30 cellular contexts compared by ENCODE assay signal in the genomic region with DNA sequence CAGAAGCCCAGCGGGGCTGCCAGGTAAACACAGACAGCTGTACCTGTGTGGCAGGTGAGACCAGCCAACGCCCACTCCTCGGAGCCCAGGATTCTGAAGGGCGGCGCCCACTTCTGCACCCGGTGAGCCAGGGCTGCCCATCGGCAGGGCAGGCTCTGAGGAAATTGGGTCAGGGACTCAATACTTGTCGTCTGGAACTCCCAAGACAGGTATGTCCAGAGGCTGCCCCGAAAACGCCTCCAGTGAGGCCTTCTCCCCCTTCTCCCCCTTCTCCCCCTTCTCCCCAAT. TPM values are rescaled to one million over a fixed set of nuclear protein-coding genes. Genes with fewer than 3 reads are reported as not detected.
"Had no signal": no experiment of that assay in that cellular context is flagged by ENCODE, and none has a peak within 500 bp of the region (broad histone marks: within the 10 kb centered on the region; RNA-seq: fewer than 3 reads in every experiment).

No MANE protein-coding gene starts in this region.

- ATAC-seq: activated CD4-positive, alpha-beta T cell treated with anti-CD3 and anti-CD28 coated beads for 36 hours; Panc1 had no signal

- H3K4me1 Mint-ChIP-seq: activated CD4-positive, alpha-beta memory T cell treated with anti-CD3 and anti-CD28 coated beads, Interleukin-2, amount 10 ng/mL, durations not matched to agents 7 days and 5 days; activated CD4-positive, alpha-beta T cell treated with anti-CD3 and anti-CD28 coated beads for 36 hours; activated naive CD8-positive, alpha-beta T cell treated with anti-CD3 and anti-CD28 coated beads, Interleukin-2, amount 10 ng/mL, durations not matched to agents 7 days and 5 days had no signal

- H3K27me3 Mint-ChIP-seq: activated CD4-positive, alpha-beta memory T cell treated with anti-CD3 and anti-CD28 coated beads, Interleukin-2, amount 10 ng/mL, durations not matched to agents 7 days and 5 days had no signal

- H3K4me3 Mint-ChIP-seq: activated CD4-positive, alpha-beta memory T cell treated with anti-CD3 and anti-CD28 coated beads, Interleukin-2, amount 10 ng/mL, durations not matched to agents 7 days and 5 days; activated CD4-positive, alpha-beta T cell treated with anti-CD3 and anti-CD28 coated beads for 36 hours; activated naive CD8-positive, alpha-beta T cell treated with anti-CD3 and anti-CD28 coated beads, Interleukin-2, amount 10 ng/mL, durations not matched to agents 7 days and 5 days had no signal

- H3K27ac ChIP-seq: adrenal gland, colonic mucosa, SJCRH30, VCaP had no signal

- H3K36me3 Mint-ChIP-seq: activated naive CD8-positive, alpha-beta T cell treated with anti-CD3 and anti-CD28 coated beads, Interleukin-2, amount 10 ng/mL, durations not matched to agents 7 days and 5 days had no signal

- H3K4me3 ChIP-seq: adrenal gland, colonic mucosa, SJCRH30 had no signal

- H3K9me3 Mint-ChIP-seq: activated CD4-positive, alpha-beta memory T cell treated with anti-CD3 and anti-CD28 coated beads, Interleukin-2, amount 10 ng/mL, durations not matched to agents 7 days and 5 days; activated naive CD8-positive, alpha-beta T cell treated with anti-CD3 and anti-CD28 coated beads, Interleukin-2, amount 10 ng/mL, durations not matched to agents 7 days and 5 days had no signal

- H3K27ac Mint-ChIP-seq: activated CD4-positive, alpha-beta memory T cell treated with anti-CD3 and anti-CD28 coated beads, Interleukin-2, amount 10 ng/mL, durations not matched to agents 7 days and 5 days; activated CD4-positive, alpha-beta T cell treated with anti-CD3 and anti-CD28 coated beads for 36 hours; activated naive CD8-positive, alpha-beta T cell treated with anti-CD3 and anti-CD28 coated beads, Interleukin-2, amount 10 ng/mL, durations not matched to agents 7 days and 5 days had no signal

- DNase-seq: activated CD4-positive, alpha-beta memory T cell treated with anti-CD3 and anti-CD28 coated beads, Interleukin-2, amount 10 ng/mL, durations not matched to agents 7 days and 5 days; activated CD4-positive, alpha-beta T cell treated with anti-CD3 and anti-CD28 coated beads for 36 hours; activated CD4-positive, alpha-beta T cell treated with anti-CD3 and anti-CD28 coated beads, Interleukin-2, amount 50 U/mL, for 1 hour; activated CD8-positive, alpha-beta memory T cell treated with anti-CD3 and anti-CD28 coated beads, Interleukin-2, amount 50 U/mL, for 4 hours; activated naive CD4-positive, alpha-beta T cell treated with anti-CD3 and anti-CD28 coated beads, Interleukin-2, amount 50 U/mL, for 16 hours; activated naive CD8-positive, alpha-beta T cell treated with anti-CD3 and anti-CD28 coated beads, Interleukin-2, amount 10 ng/mL, durations not matched to agents 7 days and 5 days; adrenal gland; anterior cingulate cortex; cerebellar nuclear complex; colonic mucosa; KG1; NCI-H1092; NCI-H1436; NCI-H187 treated with DMSO at 0.1 percent for 48 hours; NCI-H2081 treated with DMSO at 0.1 percent for 48 hours; NCI-H774; NK-92 treated with Interleukin-12 subunit alpha and Interleukin-12 subunit beta, amount 100 ng/mL, for 24 hours; OCI-M1; Right ventricle myocardium superior; RPMI8226; SJCRH30; T-helper 1 cell had no signal

RNA-seq across cellular contexts. Expression of a gene that starts 19.8 kb away (rescaled TPM):
- total RNA-seq: activated CD4-positive, alpha-beta memory T cell treated with anti-CD3 and anti-CD28 coated beads, Interleukin-2, amount 10 ng/mL, durations not matched to agents 7 days and 5 days; activated CD4-positive, alpha-beta T cell treated with anti-CD3 and anti-CD28 coated beads for 36 hours; activated CD8-positive, alpha-beta memory T cell treated with anti-CD3 and anti-CD28 coated beads for 36 hours; activated naive CD8-positive, alpha-beta T cell treated with anti-CD3 and anti-CD28 coated beads, Interleukin-2, amount 10 ng/mL, durations not matched to agents 7 days and 5 days; adrenal gland; cardiac septum; colonic mucosa; LHCN-M2; M059J; NCI-H460; Right ventricle myocardium superior; SJCRH30; T-helper 2 cell treated with Interferon-gamma antibody and Interleukin-4, amounts not matched to agents 100 ng/mL and 5 ng/mL, for 36 hours had no signal

RNA-seq across cellular contexts. Expression of a gene that starts 43.6 kb away (rescaled TPM):
- total RNA-seq: activated CD4-positive, alpha-beta memory T cell treated with anti-CD3 and anti-CD28 coated beads, Interleukin-2, amount 10 ng/mL, durations not matched to agents 7 days and 5 days; activated CD4-positive, alpha-beta T cell treated with anti-CD3 and anti-CD28 coated beads for 36 hours; activated CD8-positive, alpha-beta memory T cell treated with anti-CD3 and anti-CD28 coated beads for 36 hours; activated naive CD8-positive, alpha-beta T cell treated with anti-CD3 and anti-CD28 coated beads, Interleukin-2, amount 10 ng/mL, durations not matched to agents 7 days and 5 days; adrenal gland; cardiac septum; colonic mucosa; LHCN-M2; M059J; NCI-H460; Right ventricle myocardium superior; SJCRH30; T-helper 2 cell treated with Interferon-gamma antibody and Interleukin-4, amounts not matched to agents 100 ng/mL and 5 ng/mL, for 36 hours had no signal

RNA-seq across cellular contexts. Expression of a gene that starts 58.0 kb away (rescaled TPM):
- total RNA-seq: activated CD4-positive, alpha-beta memory T cell treated with anti-CD3 and anti-CD28 coated beads, Interleukin-2, amount 10 ng/mL, durations not matched to agents 7 days and 5 days; activated CD4-positive, alpha-beta T cell treated with anti-CD3 and anti-CD28 coated beads for 36 hours; activated CD8-positive, alpha-beta memory T cell treated with anti-CD3 and anti-CD28 coated beads for 36 hours; activated naive CD8-positive, alpha-beta T cell treated with anti-CD3 and anti-CD28 coated beads, Interleukin-2, amount 10 ng/mL, durations not matched to agents 7 days and 5 days; adrenal gland; cardiac septum; colonic mucosa; LHCN-M2; M059J; Right ventricle myocardium superior; SJCRH30; T-helper 2 cell treated with Interferon-gamma antibody and Interleukin-4, amounts not matched to agents 100 ng/mL and 5 ng/mL, for 36 hours had no signal
